In genomic region chr17:63439682-63440081, GRCh38 we compare ENCODE assay signal across 1 cellular context.
TF ChIP-seq lines count a peak whose summit lies in the region.

No MANE protein-coding gene starts in this region.

TF ChIP-seq in endothelial cell of umbilical vein, 7 proteins besides CTCF, POLR2A, EP300 and RAD21 (continued from another document):
- TF ChIP-seq, protein P1, sequence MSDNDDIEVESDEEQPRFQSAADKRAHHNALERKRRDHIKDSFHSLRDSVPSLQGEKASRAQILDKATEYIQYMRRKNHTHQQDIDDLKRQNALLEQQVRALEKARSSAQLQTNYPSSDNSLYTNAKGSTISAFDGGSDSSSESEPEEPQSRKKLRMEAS (IDR thresholded peaks at IDR 0.05; ENCODE audit: insufficient read depth, insufficient read length): no peak
- TF ChIP-seq EZH2 (IDR thresholded peaks at IDR 0.05; ENCODE audit: borderline replicate concordance, low read depth, low read length, severe bottlenecking): no peak
- no peak for TF ChIP-seq POLR2AphosphoS5 (IDR thresholded peaks at IDR 0.05; ENCODE audit: insufficient read depth, low read depth, low read length)
- TF ChIP-seq FOS (IDR thresholded peaks at IDR 0.05; ENCODE audit: borderline replicate concordance, insufficient read depth, low read length): no peak
TF ChIP-seq in endothelial cell of umbilical vein: peak in this region for 0.
